In the genomic region with DNA sequence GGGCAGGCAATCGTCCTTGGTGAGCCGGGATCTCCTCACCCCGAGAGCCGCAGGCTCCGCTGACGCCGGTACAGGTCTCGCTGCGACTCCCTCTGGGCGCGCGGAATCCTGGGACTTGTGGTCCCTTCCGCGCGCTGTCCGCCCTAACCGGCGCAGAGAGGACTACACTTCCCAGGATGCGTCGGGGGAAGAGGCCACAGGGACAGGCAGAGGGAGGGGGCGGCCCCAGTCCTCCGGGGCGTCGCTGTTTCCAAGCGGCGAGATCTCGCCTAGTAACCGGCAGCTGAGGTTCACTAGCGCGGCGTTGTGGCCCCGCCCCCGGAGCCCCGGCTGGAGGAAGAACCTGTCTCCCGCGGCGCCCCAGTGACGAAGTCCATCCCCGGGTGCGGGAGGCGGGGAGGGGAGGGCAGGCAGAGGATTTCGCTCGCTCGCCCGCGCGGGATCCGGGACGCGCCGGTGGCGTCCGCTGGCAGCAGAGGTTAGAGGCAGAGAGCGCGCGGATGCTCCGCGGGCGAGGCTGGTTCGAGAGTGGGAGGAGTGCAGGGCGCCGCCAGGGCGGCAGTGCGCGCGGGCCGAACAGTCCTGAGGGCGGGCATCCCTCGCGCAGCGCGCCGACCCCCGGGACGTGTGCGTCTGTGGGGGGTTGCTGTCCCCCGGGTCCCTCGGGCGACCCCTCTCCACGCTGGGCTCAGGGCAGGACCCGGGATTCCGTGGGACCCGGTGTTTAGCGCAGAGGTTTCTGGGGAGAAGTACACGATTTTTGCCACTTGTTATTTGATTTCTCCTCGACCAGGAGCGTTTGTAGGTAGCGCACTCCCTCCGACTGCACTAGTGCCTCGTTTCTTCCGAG, we compare ENCODE assay signal across 8 cellular contexts. TPM values are rescaled to one million over a fixed set of nuclear protein-coding genes. Genes with fewer than 3 reads are reported as not detected.
DNase-seq lines count a peak whose midpoint lies in the region; ATAC-seq and TF ChIP-seq lines count a peak whose summit lies in the region.

A gene (plus strand): TSS at position 363 of the 850 bp plus-strand sequence. CDS start 1,400 bp downstream, outside the sequence.

- no peaks in the 10 kb centered on the region for H3K9me3 Mint-ChIP-seq in activated CD4-positive, alpha-beta memory T cell treated with anti-CD3 and anti-CD28 coated beads, Interleukin-2, amount 10 ng/mL, durations not matched to agents 7 days and 5 days

- CTCF ChIA-PET in activated CD4-positive, alpha-beta memory T cell treated with anti-CD3 and anti-CD28 coated beads, Interleukin-2, amount 10 ng/mL, durations not matched to agents 7 days and 5 days (lab: Charles Lee), result interaction anchor here (0.5 to 1.7 kb wide), 17 partner anchors 10 to 981 kb away, joined by 3 to 8 read pairs (median 3); a partner anchor contains a TSS

- intact Hi-C loops in lower leg skin (cut with DNase I; ENCODE audit: low total_unique reads), result loop anchor here (10.0 kb wide), 1 partner anchor 111 kb away; no protein-coding TSS in a partner anchor

- no peaks in the 10 kb centered on the region for H3K36me3 Mint-ChIP-seq in activated CD4-positive, alpha-beta memory T cell treated with anti-CD3 and anti-CD28 coated beads, Interleukin-2, amount 10 ng/mL, durations not matched to agents 7 days and 5 days (ENCODE audit: low read depth)

- H3K4me1 Mint-ChIP-seq in activated CD4-positive, alpha-beta memory T cell treated with anti-CD3 and anti-CD28 coated beads, Interleukin-2, amount 10 ng/mL, durations not matched to agents 7 days and 5 days, result peaks cover 26% of the 10 kb centered on the region

- no peak within 1 kb of the TSS for H3K27ac ChIP-seq in duodenal mucosa (ENCODE audit: low read depth, low read length)

- no peaks in the 10 kb centered on the region for H3K36me3 ChIP-seq in duodenal mucosa (ENCODE audit: control insufficient read depth in 1 of 2, insufficient read depth in 2 of 2, low read length in 2 of 2)

- POLR2A ChIA-PET in activated CD4-positive, alpha-beta memory T cell treated with anti-CD3 and anti-CD28 coated beads, Interleukin-2, amount 10 ng/mL, durations not matched to agents 7 days and 5 days (lab: Charles Lee), result interaction anchor here (0.9 to 2.0 kb wide), 9 partner anchors 9 to 895 kb away, joined by 3 to 6 read pairs (median 3); a partner anchor contains a TSS

- ATAC-seq in GM19438 (IDR thresholded peaks at IDR 0.05; ENCODE audit: low read depth, unreplicated experiment) (peak; percentile 99), HG03575 (IDR thresholded peaks at IDR 0.05; ENCODE audit: extremely low read depth, insufficient number of reproducible peaks, low FRiP score, unreplicated experiment) (peak; percentile 93)

- H3K4me3 Mint-ChIP-seq in activated CD4-positive, alpha-beta memory T cell treated with anti-CD3 and anti-CD28 coated beads, Interleukin-2, amount 10 ng/mL, durations not matched to agents 7 days and 5 days, result peak within 1 kb of the TSS; percentile 86

- H3K4me1 ChIP-seq in duodenal mucosa (ENCODE audit: control insufficient read depth in 1 of 2, insufficient read depth in 2 of 2, low read length in 2 of 2), result peaks cover 6 to 19% of the 10 kb centered on the region in 2 donors

- peak within 1 kb of the TSS; percentile 68 for H3K27ac Mint-ChIP-seq in activated CD4-positive, alpha-beta memory T cell treated with anti-CD3 and anti-CD28 coated beads, Interleukin-2, amount 10 ng/mL, durations not matched to agents 7 days and 5 days

- peak; percentile 99 for DNase-seq in CD1c-positive myeloid dendritic cell (ENCODE audit: extremely low spot score)
- peak; percentile 100 for DNase-seq in NCI-H82 (lab: John Stamatoyannopoulos, UW)
- peak; percentile 99 for DNase-seq in activated CD4-positive, alpha-beta memory T cell treated with anti-CD3 and anti-CD28 coated beads, Interleukin-2, amount 10 ng/mL, durations not matched to agents 7 days and 5 days
- peak; percentile 98 to 99 for DNase-seq in lower leg skin (ENCODE audit: low spot score in 2 of 2)
- DNase-seq in stimulated activated CD4-positive, alpha-beta T cell treated with anti-CD3 and anti-CD28 coated beads, Interleukin-4, amount 100 ng/mL, for 48 hours (ENCODE audit: low read depth in 2 of 2), result peak; percentile 92 to 98

- H3K9me3 ChIP-seq in duodenal mucosa (ENCODE audit: control insufficient read depth in 1 of 2, low read length in 2 of 2), result no peaks in the 10 kb centered on the region

- H3K27me3 Mint-ChIP-seq in activated CD4-positive, alpha-beta memory T cell treated with anti-CD3 and anti-CD28 coated beads, Interleukin-2, amount 10 ng/mL, durations not matched to agents 7 days and 5 days, result peaks cover 57% of the 10 kb centered on the region

- TF ChIP-seq CTCF in lower leg skin (IDR thresholded peaks at IDR 0.05), result peak in 1 of 3 donors; percentile 49

- H3K9ac ChIP-seq in duodenal mucosa (ENCODE audit: low read depth in 1 of 2, low read length in 2 of 2), result peak within 1 kb of the TSS; percentile 72 to 80

- H3K4me3 ChIP-seq in duodenal mucosa (ENCODE audit: low read depth in 1 of 2, low read length in 2 of 2) (peak within 1 kb of the TSS; percentile 88 to 91), lower leg skin (ENCODE audit: low read depth, poor library complexity, severe bottlenecking) (peak within 1 kb of the TSS; percentile 49)

- H3K27me3 ChIP-seq in duodenal mucosa (ENCODE audit: control insufficient read depth in 1 of 2, insufficient read depth in 2 of 2, low read length in 2 of 2), result peaks cover 25 to 29% of the 10 kb centered on the region in 2 donors

- TF ChIP-seq POLR2A in lower leg skin (IDR thresholded peaks at IDR 0.05), result no peak

- WGBS in lower leg skin, 2 donors, result 0 to 1% methylated on average over 24 to 59 of the region's 91 CpGs

RNA-seq across cellular contexts. Expression of the gene that starts here (rescaled TPM):
- total RNA-seq in activated CD4-positive, alpha-beta memory T cell treated with anti-CD3 and anti-CD28 coated beads, Interleukin-2, amount 10 ng/mL, durations not matched to agents 7 days and 5 days, result 1 to 10 TPM in 1 of 2 experiments, under 1 TPM in 1; 0.95 to 1.8 TPM
- total RNA-seq in lower leg skin, result 1 to 10 TPM; 1.8 to 4.4 (median 3.3) TPM
